Comparison of ENCODE assay signal across 10 cellular contexts in the genomic region with DNA sequence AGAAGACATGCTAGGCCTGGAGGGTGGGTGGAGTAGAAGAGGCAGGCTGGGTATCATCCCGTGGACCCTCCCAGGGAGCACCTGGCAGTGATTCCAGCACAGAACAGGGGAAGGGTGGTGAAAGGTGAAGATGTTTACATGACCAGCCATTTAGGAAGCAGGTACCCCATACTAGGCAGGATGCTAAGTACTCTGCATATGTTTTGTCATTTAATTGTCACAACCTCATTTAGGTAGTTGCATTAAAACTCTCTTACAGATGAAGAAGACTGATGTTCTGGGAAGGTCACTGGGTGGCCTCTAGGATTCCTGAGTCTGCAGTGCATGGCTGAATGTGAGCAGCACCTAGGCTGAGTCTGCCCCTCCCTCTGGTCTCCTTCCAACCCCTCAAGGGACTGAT. TPM values are rescaled to one million over a fixed set of nuclear protein-coding genes. Genes with fewer than 3 reads are reported as not detected.
A peak's percentile ranks its signal among the peaks of the same experiment; 100 is the strongest.
DNase-seq lines count a peak whose midpoint lies in the region; ATAC-seq and TF ChIP-seq lines count a peak whose summit lies in the region.
"Had no signal": no experiment of that assay in that cellular context is flagged by ENCODE, and none has a peak within 500 bp of the region (broad histone marks: within the 10 kb centered on the region; RNA-seq: fewer than 3 reads in every experiment).

No MANE protein-coding gene starts in this region.

- peaks cover 100% of the 10 kb centered on the region for H3K79me2 ChIP-seq in ACC112 (ENCODE audit: control insufficient read depth, insufficient read depth, low read length, unreplicated experiment)

- intact Hi-C loops in naive thymus-derived CD4-positive, alpha-beta T cell (cut with micrococcal nuclease), result loop anchor here in 1 of 2 donors (2.0 kb wide), 1 partner anchor 14 kb away; no protein-coding TSS in a partner anchor

- H2AFZ ChIP-seq in ACC112 (ENCODE audit: low read length, unreplicated experiment), result no peak overlapping the region

- POLR2A ChIA-PET in naive thymus-derived CD4-positive, alpha-beta T cell (lab: Charles Lee), result interaction anchor here (0.8 to 4.3 kb wide), 3 partner anchors 13 to 23 kb away, joined by 4 to 38 read pairs (median 8); no protein-coding TSS in a partner anchor

- TF ChIP-seq CTCF in HFFc6 (IDR thresholded peaks at IDR 0.05), result no peak

- no peak overlapping the region for H3K4me3 Mint-ChIP-seq in HFFc6
- H3K4me3 Mint-ChIP-seq in naive thymus-derived CD4-positive, alpha-beta T cell, result peak overlapping the region; percentile 72 to 93 (median 82)

- ATAC-seq in naive thymus-derived CD4-positive, alpha-beta T cell, result no peak
- ATAC-seq in GM19397 (IDR thresholded peaks at IDR 0.05; ENCODE audit: unreplicated experiment), result no peak
- no peak for ATAC-seq in HG03139 (IDR thresholded peaks at IDR 0.05; ENCODE audit: unreplicated experiment)
- no peak for ATAC-seq in GM19351 (IDR thresholded peaks at IDR 0.05; ENCODE audit: unreplicated experiment)

- peak overlapping the region; percentile 61 for H3K27ac Mint-ChIP-seq in HFFc6
- H3K27ac Mint-ChIP-seq in naive thymus-derived CD4-positive, alpha-beta T cell, result peak overlapping the region; percentile 89 to 96 (median 94)

- H3K36me3 ChIP-seq in ACC112 (ENCODE audit: insufficient read depth, low read length), result peaks cover 12% of the 10 kb centered on the region; the same call in 1 of the 2 replicates
- H3K36me3 ChIP-seq in naive thymus-derived CD4-positive, alpha-beta T cell (ENCODE audit: control insufficient read depth in 2 of 3, insufficient read depth in 3 of 3, low read length in 3 of 3), result no peaks in the 10 kb centered on the region

- H3K27me3 Mint-ChIP-seq in HFFc6 (ENCODE audit: insufficient read depth), result peaks cover 48% of the 10 kb centered on the region
- no peaks in the 10 kb centered on the region for H3K27me3 Mint-ChIP-seq in naive thymus-derived CD4-positive, alpha-beta T cell

- no peaks in the 10 kb centered on the region for H3K27me3 ChIP-seq in ACC112 (ENCODE audit: insufficient read depth, low read length)
- H3K27me3 ChIP-seq in naive thymus-derived CD4-positive, alpha-beta T cell (ENCODE audit: control insufficient read depth in 2 of 2, insufficient read depth in 2 of 2, low read length in 2 of 2), result no peaks in the 10 kb centered on the region

- peaks cover 89% of the 10 kb centered on the region for H3K4me1 Mint-ChIP-seq in HFFc6 (ENCODE audit: low read depth)
- peaks cover 83 to 100% (median 99%) of the 10 kb centered on the region in 7 donors for H3K4me1 Mint-ChIP-seq in naive thymus-derived CD4-positive, alpha-beta T cell

- DNase-seq in HFFc6 (no peak), caudate nucleus (lab: John Stamatoyannopoulos, UW) (no peak), dermis blood vessel endothelial cell (no peak)
- no peak for DNase-seq in naive thymus-derived CD4-positive, alpha-beta T cell
- DNase-seq: effector CD8-positive, alpha-beta T cell; NK-92 treated with Interleukin-12 subunit alpha and Interleukin-12 subunit beta, amount 100 ng/mL, for 24 hours had no signal

- CTCF ChIA-PET in naive thymus-derived CD4-positive, alpha-beta T cell (lab: Charles Lee), result interaction anchor here (1.2 to 5.0 kb wide), 5 partner anchors 11 to 34 kb away, joined by 4 to 49 read pairs (median 4); no protein-coding TSS in a partner anchor

- no peaks in the 10 kb centered on the region for H3K9me3 ChIP-seq in naive thymus-derived CD4-positive, alpha-beta T cell (ENCODE audit: control insufficient read depth in 2 of 3, low read length in 3 of 3)

- no peaks in the 10 kb centered on the region; the same call in 1 of the 2 replicates for H3K9me3 Mint-ChIP-seq in HFFc6
- no peaks in the 10 kb centered on the region for H3K9me3 Mint-ChIP-seq in naive thymus-derived CD4-positive, alpha-beta T cell

- H3K27ac ChIP-seq in ACC112 (ENCODE audit: low read depth, low read length) (peak overlapping the region; percentile 20; the same call in 1 of the 2 replicates), caudate nucleus (ENCODE audit: low read depth, low read length) (peak overlapping the region; percentile 37)
- peak overlapping the region; percentile 59 for H3K27ac ChIP-seq in naive thymus-derived CD4-positive, alpha-beta T cell (ENCODE audit: low read depth, low read length)

- no peak overlapping the region for H3K4me3 ChIP-seq in ACC112 (ENCODE audit: low read depth, low read length)
- H3K4me3 ChIP-seq in naive thymus-derived CD4-positive, alpha-beta T cell (ENCODE audit: low read length), result no peak overlapping the region

- H3K4me1 ChIP-seq in ACC112 (ENCODE audit: control insufficient read depth, insufficient read depth, low read length, unreplicated experiment), result peaks cover 90% of the 10 kb centered on the region
- peaks cover 61 to 100% of the 10 kb centered on the region in 2 donors for H3K4me1 ChIP-seq in naive thymus-derived CD4-positive, alpha-beta T cell (ENCODE audit: control insufficient read depth in 2 of 2, insufficient read depth in 2 of 2, low read length in 2 of 2)

- H3K36me3 Mint-ChIP-seq in HFFc6 (ENCODE audit: low read depth), result peaks cover 15% of the 10 kb centered on the region; the same call in 1 of the 2 replicates
- H3K36me3 Mint-ChIP-seq in naive thymus-derived CD4-positive, alpha-beta T cell, result peaks cover 0 to 17% (median 4%) of the 10 kb centered on the region in 5 donors

RNA-seq across cellular contexts. Expression of a gene that starts 15.2 kb away (rescaled TPM):
- total RNA-seq in HFFc6 (2021; fragmentation: NEBNext Ultra II Directional; extraction: Animal tissue kit (Norgen Biotek cat#: 25700)), result 10 to 100 TPM; 23.9 to 34.7 (median 29.7) TPM
- 100 to 1,000 TPM in 1 of 5 experiments, 10 to 100 TPM in 4; 20.0 to 129 (median 27.8) TPM for total RNA-seq in naive thymus-derived CD4-positive, alpha-beta T cell
- 10 to 100 TPM; 17.8 to 18.0 TPM for polyA plus RNA-seq in naive thymus-derived CD4-positive, alpha-beta T cell
- total RNA-seq in dermis blood vessel endothelial cell, result 29.3 and 39.9 TPM in 2 replicates

RNA-seq across cellular contexts. Expression of a gene that starts 30.5 kb away (rescaled TPM):
- 1 to 10 TPM in 1 of 6 experiments, under 1 TPM in 5; 0.35 to 1.1 (median 0.41) TPM for total RNA-seq in HFFc6 (2021; fragmentation: NEBNext Ultra II Directional; extraction: Animal tissue kit (Norgen Biotek cat#: 25700))
- under 1 TPM in 1 of 5 experiments, not detected in 4; 0.17 TPM for total RNA-seq in naive thymus-derived CD4-positive, alpha-beta T cell
- polyA plus RNA-seq in naive thymus-derived CD4-positive, alpha-beta T cell, result not detected
- total RNA-seq in dermis blood vessel endothelial cell, result 0.85 and 1.2 TPM in 2 replicates

RNA-seq across cellular contexts. Expression of a gene that starts 54.1 kb away (rescaled TPM):
- total RNA-seq in HFFc6 (2021; fragmentation: NEBNext Ultra II Directional; extraction: Animal tissue kit (Norgen Biotek cat#: 25700)), result 10 to 100 TPM in 4 of 6 experiments, 1 to 10 TPM in 2; 2.5 to 15.0 (median 12.3) TPM
- 1 to 10 TPM; 1.1 to 2.5 (median 1.4) TPM for total RNA-seq in naive thymus-derived CD4-positive, alpha-beta T cell
- 1 to 10 TPM; 1.0 to 1.3 TPM for polyA plus RNA-seq in naive thymus-derived CD4-positive, alpha-beta T cell
- 0.51 and 0.85 TPM in 2 replicates for total RNA-seq in dermis blood vessel endothelial cell
